In genomic region chr2:87476223-87476872, GRCh38 we compare ENCODE assay signal across 8 cellular contexts.
DNase-seq lines count a peak whose midpoint lies in the region; ATAC-seq and TF ChIP-seq lines count a peak whose summit lies in the region.
"Not testable (repeated sequence)": the region's sequence is repeated elsewhere in the genome, so short reads cannot be mapped to it uniquely, and the experiment has no call there.

No MANE protein-coding gene starts in this region.

- not testable (repeated sequence) for H3K27me3 ChIP-seq in CD8-positive, alpha-beta T cell (ENCODE audit: insufficient read depth, low read length); SU-DHL-6 (ENCODE audit: low read length)

- peak overlapping the region; percentile 75 for H3K27ac Mint-ChIP-seq in CD8-positive, alpha-beta T cell
- H3K27ac Mint-ChIP-seq in activated T-cell treated with anti-CD3 and anti-CD28 coated beads, Interleukin-2, amount 50 U/mL, for 72 hours = peak overlapping the region; percentile 95
- H3K27ac Mint-ChIP-seq in chondrocyte (ENCODE audit: unreplicated experiment) = peak overlapping the region; percentile 62
- H3K27ac Mint-ChIP-seq in natural killer cell treated with Interleukin-12 subunit alpha and Interleukin-12 subunit beta and Interleukin-15 and Interleukin-18, amount 100 ng/mL, for 72 hours = peak overlapping the region; percentile 61 to 71

- H3K9me2 ChIP-seq in SU-DHL-6 (replicated peaks; ENCODE audit: insufficient read depth, low read length) = not testable (repeated sequence)

- not testable (repeated sequence) for H3K79me2 ChIP-seq in SU-DHL-6 (ENCODE audit: insufficient read depth, low read length)

- not testable (repeated sequence) for H3K4me3 Mint-ChIP-seq in CD8-positive, alpha-beta T cell; chondrocyte (ENCODE audit: unreplicated experiment)
- peak overlapping the region; percentile 76 to 85 for H3K4me3 Mint-ChIP-seq in activated T-cell treated with anti-CD3 and anti-CD28 coated beads, Interleukin-2, amount 50 U/mL, for 72 hours
- H3K4me3 Mint-ChIP-seq in natural killer cell treated with Interleukin-12 subunit alpha and Interleukin-12 subunit beta and Interleukin-15 and Interleukin-18, amount 100 ng/mL, for 72 hours = peak overlapping the region; percentile 54

- H3K4me1 ChIP-seq in CD8-positive, alpha-beta T cell (ENCODE audit: insufficient read depth, low read length) = not testable (repeated sequence)

- intact Hi-C loops in CD8-positive, alpha-beta T cell (cut with DNase I, micrococcal nuclease); left ventricle myocardium superior (cut with micrococcal nuclease): not testable (repeated sequence)

- H3F3A ChIP-seq in SU-DHL-6 (ENCODE audit: insufficient read depth) = not testable (repeated sequence)

- CTCF ChIA-PET in CD8-positive, alpha-beta T cell (lab: Charles Lee) = not testable (repeated sequence)

- not testable (repeated sequence) for DNase-seq in CD8-positive, alpha-beta T cell; activated T-cell treated with anti-CD3 and anti-CD28 coated beads, Interleukin-2, amount 50 U/mL, for 72 hours; chondrocyte (ENCODE audit: low spot score); left ventricle myocardium superior; natural killer cell treated with Interleukin-12 subunit alpha and Interleukin-12 subunit beta and Interleukin-15 and Interleukin-18, amount 100 ng/mL, for 72 hours (ENCODE audit: low spot score)
- DNase-seq in superior temporal gyrus (ENCODE audit: extremely low spot score) = peak; percentile 5

- H3K27me3 Mint-ChIP-seq in CD8-positive, alpha-beta T cell (ENCODE audit: low read depth); activated T-cell treated with anti-CD3 and anti-CD28 coated beads, Interleukin-2, amount 50 U/mL, for 72 hours (ENCODE audit: low read depth); chondrocyte (ENCODE audit: low read depth); natural killer cell treated with Interleukin-12 subunit alpha and Interleukin-12 subunit beta and Interleukin-15 and Interleukin-18, amount 100 ng/mL, for 72 hours: not testable (repeated sequence)

- TF ChIP-seq CTCF in CD8-positive, alpha-beta T cell (IDR thresholded peaks at IDR 0.05); SU-DHL-6 (IDR thresholded peaks at IDR 0.05; ENCODE audit: insufficient read depth, low read length, poor library complexity, severe bottlenecking): not testable (repeated sequence)
- peak; percentile 66 for TF ChIP-seq CTCF in chondrocyte (IDR thresholded peaks at IDR 0.05)

- not testable (repeated sequence) for H3K9me3 ChIP-seq in CD8-positive, alpha-beta T cell (ENCODE audit: low read length); SU-DHL-6 (ENCODE audit: insufficient read depth, low read length)

- H4K20me1 ChIP-seq in SU-DHL-6 (ENCODE audit: low read depth, low read length) = not testable (repeated sequence)

- H3K4me2 ChIP-seq in SU-DHL-6 (ENCODE audit: low read depth, low read length, poor library complexity, severe bottlenecking) = not testable (repeated sequence)

- H3K9me3 Mint-ChIP-seq in CD8-positive, alpha-beta T cell; activated T-cell treated with anti-CD3 and anti-CD28 coated beads, Interleukin-2, amount 50 U/mL, for 72 hours; chondrocyte (ENCODE audit: low read depth); natural killer cell treated with Interleukin-12 subunit alpha and Interleukin-12 subunit beta and Interleukin-15 and Interleukin-18, amount 100 ng/mL, for 72 hours: not testable (repeated sequence)

- peaks cover 12% of the 10 kb centered on the region for H3K4me1 Mint-ChIP-seq in CD8-positive, alpha-beta T cell (ENCODE audit: low read depth)
- H3K4me1 Mint-ChIP-seq in activated T-cell treated with anti-CD3 and anti-CD28 coated beads, Interleukin-2, amount 50 U/mL, for 72 hours (ENCODE audit: low read depth) = peaks cover 34% of the 10 kb centered on the region
- peaks cover 19% of the 10 kb centered on the region for H3K4me1 Mint-ChIP-seq in chondrocyte (ENCODE audit: low read depth)
- H3K4me1 Mint-ChIP-seq in natural killer cell treated with Interleukin-12 subunit alpha and Interleukin-12 subunit beta and Interleukin-15 and Interleukin-18, amount 100 ng/mL, for 72 hours (ENCODE audit: low read depth in 2 of 2) = peaks cover 10 to 18% of the 10 kb centered on the region in 2 donors

- H3K36me3 ChIP-seq in CD8-positive, alpha-beta T cell (ENCODE audit: insufficient read depth, low read length); SU-DHL-6 (ENCODE audit: low read length): not testable (repeated sequence)

- not testable (repeated sequence) for H3K36me3 Mint-ChIP-seq in CD8-positive, alpha-beta T cell; activated T-cell treated with anti-CD3 and anti-CD28 coated beads, Interleukin-2, amount 50 U/mL, for 72 hours (ENCODE audit: insufficient read depth in 2 of 2); chondrocyte (ENCODE audit: low read depth); natural killer cell treated with Interleukin-12 subunit alpha and Interleukin-12 subunit beta and Interleukin-15 and Interleukin-18, amount 100 ng/mL, for 72 hours

- not testable (repeated sequence) for H3K27ac ChIP-seq in CD8-positive, alpha-beta T cell (ENCODE audit: low read depth, low read length)
- H3K27ac ChIP-seq in SU-DHL-6 (ENCODE audit: low read depth, low read length) = peak overlapping the region; percentile 53

- not testable (repeated sequence) for H3K9ac ChIP-seq in SU-DHL-6 (ENCODE audit: low read length)

- POLR2A ChIA-PET in CD8-positive, alpha-beta T cell (lab: Charles Lee) = not testable (repeated sequence)

- not testable (repeated sequence) for H2AFZ ChIP-seq in SU-DHL-6 (ENCODE audit: low read depth, low read length, severe bottlenecking)

- ATAC-seq in CD8-positive, alpha-beta T cell = peak; percentile 29
- ATAC-seq in HG02885 (IDR thresholded peaks at IDR 0.05; ENCODE audit: poor library complexity, unreplicated experiment) (peak; percentile 53), left ventricle myocardium superior (peak; percentile 64)
- peak; percentile 43 to 44 for ATAC-seq in activated T-cell treated with anti-CD3 and anti-CD28 coated beads, Interleukin-2, amount 50 U/mL, for 72 hours (replicated peaks in 1 of 2)
- ATAC-seq in natural killer cell treated with Interleukin-12 subunit alpha and Interleukin-12 subunit beta and Interleukin-15 and Interleukin-18, amount 100 ng/mL, for 72 hours = peak; percentile 50 to 62

- not testable (repeated sequence) for H3K4me3 ChIP-seq in CD8-positive, alpha-beta T cell (ENCODE audit: low read depth, low read length); SU-DHL-6 (ENCODE audit: insufficient read depth, low read length, poor library complexity, severe bottlenecking)
